In the genomic region with DNA sequence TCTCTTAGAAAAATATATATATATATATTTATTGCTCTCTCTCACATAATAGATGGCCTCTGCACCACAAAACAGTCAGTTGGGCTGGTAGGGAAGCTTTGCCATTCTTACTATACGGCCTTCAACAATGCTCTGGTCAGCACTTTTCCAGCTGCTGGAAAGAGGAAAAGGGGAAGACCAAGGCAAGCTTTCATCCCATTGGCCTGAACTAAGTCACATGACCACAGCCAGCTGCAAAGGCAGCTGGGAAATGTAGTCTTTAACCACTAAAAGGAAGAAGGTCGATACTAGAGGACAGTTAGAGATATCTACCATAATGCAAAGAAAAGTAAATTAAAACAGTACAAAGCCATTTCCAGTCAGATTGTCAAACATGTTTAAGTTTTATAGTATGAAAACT, we compare ENCODE assay signal across 8 cellular contexts. TPM values are rescaled to one million over a fixed set of nuclear protein-coding genes. Genes with fewer than 3 reads are reported as not detected.
DNase-seq lines count a peak whose midpoint lies in the region; ATAC-seq and TF ChIP-seq lines count a peak whose summit lies in the region.

No MANE protein-coding gene starts in this region.

- no peak for TF ChIP-seq CTCF in Loucy (conservative IDR thresholded peaks at IDR 0.05; ENCODE audit: low read length)
- no peak for TF ChIP-seq CTCF in WERI-Rb-1 (IDR thresholded peaks at IDR 0.05; ENCODE audit: low read depth, low read length)
- no peak for TF ChIP-seq CTCF in spleen (IDR thresholded peaks at IDR 0.05 in 8 of 11, conservative IDR thresholded peaks at IDR 0.05 in 3 of 11)
- TF ChIP-seq CTCF in CD4-positive, alpha-beta T cell (IDR thresholded peaks at IDR 0.05) = no peak

- H3K36me3 ChIP-seq in Loucy (ENCODE audit: insufficient read depth, low read length) (no peaks in the 10 kb centered on the region), WERI-Rb-1 (no peaks in the 10 kb centered on the region), spleen (no peaks in the 10 kb centered on the region)

- WGBS in spleen, 5 donors = 41 to 69% (median 48%) methylated on average over 2 of the region's 2 CpGs

- no peak overlapping the region for H3K27ac ChIP-seq in WERI-Rb-1
- H3K27ac ChIP-seq in spleen = no peak overlapping the region
- H3K27ac ChIP-seq in CD4-positive, alpha-beta T cell (ENCODE audit: low read depth, low read length) = no peak overlapping the region

- H3K36me3 Mint-ChIP-seq in CD4-positive, alpha-beta T cell (ENCODE audit: low read depth) = no peaks in the 10 kb centered on the region

- no peaks in the 10 kb centered on the region for H3K4me1 Mint-ChIP-seq in CD4-positive, alpha-beta T cell (ENCODE audit: low read depth)

- H2AFZ ChIP-seq in Loucy (ENCODE audit: low read length) = peak overlapping the region; percentile 47; the same call in 1 of the 2 replicates

- H3K9me2 ChIP-seq in Loucy (replicated peaks; ENCODE audit: low read depth, low read length) = no peaks in the 10 kb centered on the region

- no peak for TF ChIP-seq POLR2A in spleen (IDR thresholded peaks at IDR 0.05)

- H3K4me3 ChIP-seq in Loucy (ENCODE audit: low read length, poor library complexity, severe bottlenecking) (no peak overlapping the region), WERI-Rb-1 (ENCODE audit: low read depth, low read length) (no peak overlapping the region), spleen (peak overlapping the region in 1 of 8 donors; percentile 15)

- H3K9me3 Mint-ChIP-seq in CD4-positive, alpha-beta T cell = no peaks in the 10 kb centered on the region

- no peaks in the 10 kb centered on the region for H3K4me1 ChIP-seq in Loucy (ENCODE audit: insufficient read depth, low read length, poor library complexity, severe bottlenecking)
- no peaks in the 10 kb centered on the region for H3K4me1 ChIP-seq in spleen

- H3K79me2 ChIP-seq in Loucy (ENCODE audit: insufficient read depth, low read length) = no peaks in the 10 kb centered on the region

- POLR2A ChIA-PET in CD4-positive, alpha-beta T cell (lab: Charles Lee) = no interaction called here

- H3K9me3 ChIP-seq in Loucy (ENCODE audit: insufficient read depth, low read depth, low read length) = no peaks in the 10 kb centered on the region
- H3K9me3 ChIP-seq in WERI-Rb-1 (ENCODE audit: severe bottlenecking) = no peaks in the 10 kb centered on the region
- no peaks in the 10 kb centered on the region for H3K9me3 ChIP-seq in spleen
- H3K9me3 ChIP-seq in CD4-positive, alpha-beta T cell (ENCODE audit: control insufficient read depth, low read length) = no peaks in the 10 kb centered on the region

- H3K4me3 Mint-ChIP-seq in CD4-positive, alpha-beta T cell = no peak overlapping the region

- H3K9ac ChIP-seq in Loucy (ENCODE audit: low read depth, low read length, poor library complexity, severe bottlenecking) = no peak overlapping the region

- no peaks in the 10 kb centered on the region for H3F3A ChIP-seq in Loucy (ENCODE audit: low read depth)

- H3K27me3 Mint-ChIP-seq in CD4-positive, alpha-beta T cell = peaks cover 12% of the 10 kb centered on the region

- intact Hi-C loops in spleen (cut with DNase I; ENCODE audit: low total_unique reads) = no loop called here
- intact Hi-C loops in CD4-positive, alpha-beta T cell (cut with DNase I, micrococcal nuclease) = no loop called here

- no peak overlapping the region for H3K27ac Mint-ChIP-seq in CD4-positive, alpha-beta T cell

- ATAC-seq in HG03095 (IDR thresholded peaks at IDR 0.05; ENCODE audit: unreplicated experiment) = no peak
- ATAC-seq in CD4-positive, alpha-beta T cell (ENCODE audit: poor library complexity) = no peak
- no peak for ATAC-seq in HG02884 (IDR thresholded peaks at IDR 0.05; ENCODE audit: unreplicated experiment)

- H3K4me2 ChIP-seq in Loucy (ENCODE audit: low read depth, low read length, poor library complexity, severe bottlenecking) = no peak overlapping the region

- CTCF ChIA-PET in CD4-positive, alpha-beta T cell (lab: Charles Lee) = no interaction called here

- DNase-seq in ELR (ENCODE audit: low read depth) = peak; percentile 62
- DNase-seq in WERI-Rb-1 = peak; percentile 37
- peak; percentile 78 for DNase-seq in iPS-NIHi11 (ENCODE audit: low spot score)
- DNase-seq in spleen = no peak
- no peak for DNase-seq in CD4-positive, alpha-beta T cell

- H3K27me3 ChIP-seq in Loucy (ENCODE audit: insufficient read depth, low read length, poor library complexity, severe bottlenecking) = no peaks in the 10 kb centered on the region
- no peaks in the 10 kb centered on the region for H3K27me3 ChIP-seq in WERI-Rb-1 (ENCODE audit: insufficient read depth, low read depth, severe bottlenecking)
- peaks cover 0 to 3% (median 0%) of the 10 kb centered on the region in 7 donors for H3K27me3 ChIP-seq in spleen (replicated peaks in 1 of 7)
- H3K27me3 ChIP-seq in CD4-positive, alpha-beta T cell (ENCODE audit: control insufficient read depth, insufficient read depth, low read length) = peaks cover 4% of the 10 kb centered on the region

- no peaks in the 10 kb centered on the region for H4K20me1 ChIP-seq in Loucy (ENCODE audit: insufficient read depth, low read length, poor library complexity, severe bottlenecking)

RNA-seq across cellular contexts. Expression of gene MACROH2A2, which starts 58.4 kb away (rescaled TPM):
- total RNA-seq in spleen = 1 to 10 TPM; 1.2 to 4.2 (median 3.0) TPM
- 1 to 10 TPM; 2.6 to 4.9 (median 3.5) TPM for polyA plus RNA-seq in spleen
- total RNA-seq in CD4-positive, alpha-beta T cell = 1 to 10 TPM; 2.2 TPM

Comparison
In these comparisons a context has a peak if more than half of its experiments do, and no peak if none do; other contexts are left out.
1. DNase-seq: peak in ELR (single experiment), WERI-Rb-1 (single experiment) and iPS-NIHi11 (single experiment); none in spleen (single experiment) and CD4-positive, alpha-beta T cell (0 of 10).